ENCODE assay signal across 1 cellular context in the genomic region with DNA sequence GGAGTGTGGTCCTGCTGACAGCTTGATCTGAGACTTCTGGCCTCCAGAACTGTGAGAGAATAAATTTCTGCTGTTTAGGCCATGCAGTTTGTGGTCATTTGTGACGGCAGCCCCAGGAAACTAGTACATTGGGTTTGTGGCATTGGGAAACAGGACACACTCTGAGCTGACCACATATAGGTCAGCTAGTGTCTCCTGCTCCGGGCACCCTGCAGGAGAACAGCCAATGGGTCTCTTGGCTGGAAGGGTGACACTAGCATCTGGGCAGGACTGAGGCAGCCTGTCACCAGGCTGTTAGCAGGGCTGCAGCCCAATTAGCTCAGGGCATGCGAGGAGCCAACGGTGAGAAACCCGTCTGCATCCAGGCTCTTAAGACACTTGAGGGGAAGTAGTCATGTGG.
TF ChIP-seq lines count a peak whose summit lies in the region.

No MANE protein-coding gene starts in this region.

TF ChIP-seq in SK-N-SH, 30 proteins besides CTCF, POLR2A, EP300 and RAD21 (continued from another document):
- TF ChIP-seq, protein P1, sequence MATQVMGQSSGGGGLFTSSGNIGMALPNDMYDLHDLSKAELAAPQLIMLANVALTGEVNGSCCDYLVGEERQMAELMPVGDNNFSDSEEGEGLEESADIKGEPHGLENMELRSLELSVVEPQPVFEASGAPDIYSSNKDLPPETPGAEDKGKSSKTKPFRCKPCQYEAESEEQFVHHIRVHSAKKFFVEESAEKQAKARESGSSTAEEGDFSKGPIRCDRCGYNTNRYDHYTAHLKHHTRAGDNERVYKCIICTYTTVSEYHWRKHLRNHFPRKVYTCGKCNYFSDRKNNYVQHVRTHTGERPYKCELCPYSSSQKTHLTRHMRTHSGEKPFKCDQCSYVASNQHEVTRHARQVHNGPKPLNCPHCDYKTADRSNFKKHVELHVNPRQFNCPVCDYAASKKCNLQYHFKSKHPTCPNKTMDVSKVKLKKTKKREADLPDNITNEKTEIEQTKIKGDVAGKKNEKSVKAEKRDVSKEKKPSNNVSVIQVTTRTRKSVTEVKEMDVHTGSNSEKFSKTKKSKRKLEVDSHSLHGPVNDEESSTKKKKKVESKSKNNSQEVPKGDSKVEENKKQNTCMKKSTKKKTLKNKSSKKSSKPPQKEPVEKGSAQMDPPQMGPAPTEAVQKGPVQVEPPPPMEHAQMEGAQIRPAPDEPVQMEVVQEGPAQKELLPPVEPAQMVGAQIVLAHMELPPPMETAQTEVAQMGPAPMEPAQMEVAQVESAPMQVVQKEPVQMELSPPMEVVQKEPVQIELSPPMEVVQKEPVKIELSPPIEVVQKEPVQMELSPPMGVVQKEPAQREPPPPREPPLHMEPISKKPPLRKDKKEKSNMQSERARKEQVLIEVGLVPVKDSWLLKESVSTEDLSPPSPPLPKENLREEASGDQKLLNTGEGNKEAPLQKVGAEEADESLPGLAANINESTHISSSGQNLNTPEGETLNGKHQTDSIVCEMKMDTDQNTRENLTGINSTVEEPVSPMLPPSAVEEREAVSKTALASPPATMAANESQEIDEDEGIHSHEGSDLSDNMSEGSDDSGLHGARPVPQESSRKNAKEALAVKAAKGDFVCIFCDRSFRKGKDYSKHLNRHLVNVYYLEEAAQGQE (IDR thresholded peaks at IDR 0.05; ENCODE audit: low read depth, low read length): no peak
- TF ChIP-seq GABPA (IDR thresholded peaks at IDR 0.05; ENCODE audit: low read depth) (no peak), SMC3 (IDR thresholded peaks at IDR 0.05; ENCODE audit: low read depth, low read length) (no peak), POLR2AphosphoS5 (IDR thresholded peaks at IDR 0.05; ENCODE audit: low read depth, low read length) (no peak), TCF12 (IDR thresholded peaks at IDR 0.05) (no peak), ELF1 (IDR thresholded peaks at IDR 0.05) (no peak), SIN3A (IDR thresholded peaks at IDR 0.05; ENCODE audit: borderline replicate concordance, low read depth, low read length) (no peak), YY1 (IDR thresholded peaks at IDR 0.05; ENCODE audit: low read depth) (no peak)
- TF ChIP-seq, protein P2, sequence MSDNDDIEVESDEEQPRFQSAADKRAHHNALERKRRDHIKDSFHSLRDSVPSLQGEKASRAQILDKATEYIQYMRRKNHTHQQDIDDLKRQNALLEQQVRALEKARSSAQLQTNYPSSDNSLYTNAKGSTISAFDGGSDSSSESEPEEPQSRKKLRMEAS (IDR thresholded peaks at IDR 0.05; ENCODE audit: low read depth): no peak
